16 cellular contexts compared by ENCODE assay signal in genomic region chr20:50249447-50250388, GRCh38. TPM values are rescaled to one million over a fixed set of nuclear protein-coding genes. Genes with fewer than 3 reads are reported as not detected.
DNase-seq lines count a peak whose midpoint lies in the region; ATAC-seq and TF ChIP-seq lines count a peak whose summit lies in the region.
"Had no signal": no experiment of that assay in that cellular context is flagged by ENCODE, and none has a peak within 500 bp of the region (broad histone marks: within the 10 kb centered on the region; RNA-seq: fewer than 3 reads in every experiment).

No MANE protein-coding gene starts in this region.

- peak overlapping the region; percentile 34 for H4K8ac ChIP-seq in trophoblast cell (ENCODE audit: low read depth, low read length)

- no peak overlapping the region for H3K9ac ChIP-seq in trophoblast cell (ENCODE audit: low read length)
- no peak overlapping the region for H3K9ac ChIP-seq in endodermal cell (ENCODE audit: extremely low read depth, low read length, poor library complexity, severe bottlenecking)
- H3K9ac ChIP-seq: BLaER1 had no signal

- H2BK5ac ChIP-seq in trophoblast cell (ENCODE audit: low read depth, low read length, poor library complexity), result peak overlapping the region; percentile 32

- H2BK120ac ChIP-seq in trophoblast cell (ENCODE audit: insufficient read depth, low read length, poor library complexity), result peak overlapping the region; percentile 64

- H3K18ac ChIP-seq in trophoblast cell (ENCODE audit: low read length), result peak overlapping the region; percentile 38

- no peak overlapping the region for H3K23ac ChIP-seq in trophoblast cell (ENCODE audit: low read length)

- H3K27me3 ChIP-seq in trophoblast cell (ENCODE audit: insufficient read depth, low read length) (no peaks in the 10 kb centered on the region), endodermal cell (ENCODE audit: control insufficient read depth, insufficient read depth, low read length, poor library complexity, severe bottlenecking) (no peaks in the 10 kb centered on the region)
- H3K27me3 ChIP-seq: BLaER1 had no signal

- WGBS in trophoblast cell (ENCODE audit: extremely low coverage, insufficient coverage, insufficient read length), result no CpG with 5 or more reads among the region's 11 CpGs
- 87 to 88% methylated on average over 8 to 11 of the region's 11 CpGs for WGBS in endodermal cell (ENCODE audit: insufficient coverage in 1 of 2, insufficient read length in 1 of 2), 2 experiments

- H3K4me1 Mint-ChIP-seq in HFFc6 (ENCODE audit: low read depth) (peaks cover 77% of the 10 kb centered on the region), endodermal cell (peaks cover 3% of the 10 kb centered on the region)
- H3K4me1 Mint-ChIP-seq: CD8-positive, alpha-beta memory T cell had no signal

- no peak for DNase-seq in HFFc6
- peak; percentile 27 for DNase-seq in NCI-H226
- no peak for DNase-seq in left colon
- DNase-seq in trophoblast cell, result no peak
- DNase-seq in NCI-H1092 (lab: John Stamatoyannopoulos, UW), result no peak
- DNase-seq in dermis blood vessel endothelial cell, result no peak
- no peak for DNase-seq in endodermal cell
- DNase-seq: CD8-positive, alpha-beta memory T cell; GOT3; Karpas-422; NCI-H1417; NCI-H1930; NCI-H2171; NCI-H510A; SJCRH30 had no signal

- peak overlapping the region; percentile 31 for H3K4ac ChIP-seq in trophoblast cell (ENCODE audit: low read depth, low read length)

- H3K4me3 Mint-ChIP-seq in HFFc6 (no peak overlapping the region), endodermal cell (no peak overlapping the region)
- H3K4me3 Mint-ChIP-seq: CD8-positive, alpha-beta memory T cell had no signal

- H3K4me3 ChIP-seq in trophoblast cell (ENCODE audit: low read depth, low read length) (no peak overlapping the region), endodermal cell (ENCODE audit: low read length) (no peak overlapping the region)
- H3K4me3 ChIP-seq: BLaER1, SJCRH30 had no signal

- H3K14ac ChIP-seq in trophoblast cell (ENCODE audit: low read length), result peak overlapping the region; percentile 60

- peak; percentile 72 for ATAC-seq in left colon

- intact Hi-C loops in left colon (cut with DNase I, micrococcal nuclease), result no loop called here

- no peak overlapping the region for H2AFZ ChIP-seq in trophoblast cell (ENCODE audit: insufficient read depth, low read length, poor library complexity)

- H3K27ac Mint-ChIP-seq in HFFc6 (peak overlapping the region; percentile 86), endodermal cell (no peak overlapping the region)

- H3K9me3 ChIP-seq in trophoblast cell (ENCODE audit: insufficient read depth, low read depth, low read length) (no peaks in the 10 kb centered on the region), endodermal cell (ENCODE audit: control insufficient read depth, low read length) (no peaks in the 10 kb centered on the region)
- H3K9me3 ChIP-seq: BLaER1, SJCRH30 had no signal

- no peak overlapping the region for H4K12ac ChIP-seq in trophoblast cell (ENCODE audit: low read depth, low read length)

- H2BK12ac ChIP-seq in trophoblast cell (ENCODE audit: low read length), result peak overlapping the region; percentile 78

- peaks cover 44% of the 10 kb centered on the region for H3K79me1 ChIP-seq in trophoblast cell (ENCODE audit: low read length)

- no peak overlapping the region for H3K27ac ChIP-seq in trophoblast cell (ENCODE audit: low read depth, low read length)
- H3K27ac ChIP-seq in endodermal cell (ENCODE audit: low read depth, low read length), result no peak overlapping the region
- H3K27ac ChIP-seq: BLaER1, SJCRH30 had no signal

- H3K9me3 Mint-ChIP-seq in HFFc6 (no peaks in the 10 kb centered on the region), endodermal cell (no peaks in the 10 kb centered on the region)
- H3K9me3 Mint-ChIP-seq: CD8-positive, alpha-beta memory T cell had no signal

- peaks cover 33 to 38% of the 10 kb centered on the region in 2 experiments for H3K4me1 ChIP-seq in trophoblast cell (ENCODE audit: control insufficient read depth in 1 of 2, insufficient read depth in 2 of 2, low read length in 2 of 2)
- no peaks in the 10 kb centered on the region for H3K4me1 ChIP-seq in endodermal cell (ENCODE audit: control insufficient read depth, insufficient read depth, low read length)
- H3K4me1 ChIP-seq: BLaER1, SJCRH30 had no signal

- no peaks in the 10 kb centered on the region for H3K36me3 ChIP-seq in trophoblast cell (ENCODE audit: control insufficient read depth in 1 of 2, insufficient read depth in 2 of 2, low read length in 2 of 2)
- no peaks in the 10 kb centered on the region for H3K36me3 ChIP-seq in endodermal cell (ENCODE audit: control insufficient read depth, insufficient read depth, low read length)
- H3K36me3 ChIP-seq: BLaER1, SJCRH30 had no signal

- no peak overlapping the region for H3K4me2 ChIP-seq in trophoblast cell (ENCODE audit: low read length)
- H3K4me2 ChIP-seq: BLaER1 had no signal

- H3K27me3 Mint-ChIP-seq in HFFc6 (ENCODE audit: insufficient read depth) (no peaks in the 10 kb centered on the region; the same call in none of the 2 replicates), endodermal cell (ENCODE audit: insufficient read depth) (peaks cover 2% of the 10 kb centered on the region)

- no peaks in the 10 kb centered on the region for H3K36me3 Mint-ChIP-seq in HFFc6 (ENCODE audit: low read depth)
- H3K36me3 Mint-ChIP-seq in endodermal cell (ENCODE audit: low read depth), result no peaks in the 10 kb centered on the region
- H3K36me3 Mint-ChIP-seq: CD8-positive, alpha-beta memory T cell had no signal

- peak overlapping the region; percentile 84 for H2AK5ac ChIP-seq in trophoblast cell (ENCODE audit: low read length)

- H3K79me2 ChIP-seq in trophoblast cell (ENCODE audit: control insufficient read depth, insufficient read depth, low read length, poor library complexity), result peaks cover 11% of the 10 kb centered on the region

- no peak for TF ChIP-seq CTCF in HFFc6 (IDR thresholded peaks at IDR 0.05)
- no peak for TF ChIP-seq CTCF in endodermal cell (conservative IDR thresholded peaks at IDR 0.05)

- peak overlapping the region; percentile 8 for H4K91ac ChIP-seq in trophoblast cell (ENCODE audit: low read depth, low read length)

RNA-seq across cellular contexts. Expression of gene CEBPB, which starts 59.1 kb away (rescaled TPM):
- 10 to 100 TPM; 57.9 to 62.8 (median 59.8) TPM for total RNA-seq in HFFc6 (2021; fragmentation: NEBNext Ultra II Directional; extraction: Animal tissue kit (Norgen Biotek cat#: 25700))
- total RNA-seq in left colon (10 to 100 TPM; 30.2 to 42.7 TPM), dermis blood vessel endothelial cell (18.4 and 29.1 TPM in 2 replicates), endodermal cell (10 to 100 TPM; 14.9 to 15.1 TPM)
- polyA plus RNA-seq in trophoblast cell (2013), result 167 and 177 TPM in 2 replicates
- polyA plus RNA-seq in endodermal cell (2013, experiment 1 of 2), result 11.9 TPM
- 8.9 TPM for polyA plus RNA-seq in endodermal cell (2013, experiment 2 of 2)
